ENCODE assay signal across 36 cellular contexts in genomic region chr6:137645850-137646249, GRCh38.
"Had no signal": no experiment of that assay in that cellular context is flagged by ENCODE, and none has a peak within 500 bp of the region (broad histone marks: within the 10 kb centered on the region; RNA-seq: fewer than 3 reads in every experiment).

No MANE protein-coding gene starts in this region.

- H3K27me3 ChIP-seq: ascending aorta, cardiac muscle cell had no signal

- H3K4me3 Mint-ChIP-seq: activated CD4-positive, alpha-beta memory T cell treated with anti-CD3 and anti-CD28 coated beads, Interleukin-2, amount 10 ng/mL, durations not matched to agents 7 days and 5 days; activated CD4-positive, alpha-beta T cell treated with anti-CD3 and anti-CD28 coated beads for 36 hours; activated CD4-positive, alpha-beta T cell treated with anti-CD3 and anti-CD28 coated beads, Interleukin-2, amount 10 ng/mL, durations not matched to agents 7 days and 5 days; activated CD8-positive, alpha-beta memory T cell treated with anti-CD3 and anti-CD28 coated beads, Interleukin-2, amount 10 ng/mL, durations not matched to agents 7 days and 5 days; activated CD8-positive, alpha-beta T cell treated with anti-CD3 and anti-CD28 coated beads, Interleukin-2, amount 10 ng/mL, durations not matched to agents 7 days and 5 days; activated naive CD4-positive, alpha-beta T cell treated with anti-CD3 and anti-CD28 coated beads, Interleukin-2, amount 10 ng/mL, durations not matched to agents 7 days and 5 days; activated naive CD4-positive, alpha-beta T cell treated with anti-CD3 and anti-CD28 coated beads, Interleukin-2, amount 50 U/mL, for 24 hours; activated naive CD8-positive, alpha-beta T cell; activated naive CD8-positive, alpha-beta T cell treated with anti-CD3 and anti-CD28 coated beads, Interleukin-2, amount 10 ng/mL, durations not matched to agents 7 days and 5 days; activated naive CD8-positive, alpha-beta T cell treated with anti-CD3 and anti-CD28 coated beads, Interleukin-2, amount 50 U/mL, for 24 hours; activated T-cell treated with anti-CD3 and anti-CD28 coated beads, Interleukin-2, amount 50 U/mL, for 24 hours; brain; central memory CD8-positive, alpha-beta T cell; T-helper 1 cell treated with Interleukin-12 subunit alpha and Interleukin-12 subunit beta and Interleukin-4 antibody, amounts not matched to agents 30 μg/mL and 1 μg/mL, for 36 hours; T-helper 2 cell treated with Interferon-gamma antibody and Interleukin-4, amounts not matched to agents 5 μg/mL and 100 μg/mL, for 36 hours had no signal

- DNase-seq: activated CD4-positive, alpha-beta memory T cell treated with anti-CD3 and anti-CD28 coated beads, Interleukin-2, amount 10 ng/mL, durations not matched to agents 7 days and 5 days; activated CD4-positive, alpha-beta T cell treated with anti-CD3 and anti-CD28 coated beads for 1 hour; activated CD4-positive, alpha-beta T cell treated with anti-CD3 and anti-CD28 coated beads for 36 hours; activated CD4-positive, alpha-beta T cell treated with anti-CD3 and anti-CD28 coated beads for 48 hours; activated CD4-positive, alpha-beta T cell treated with anti-CD3 and anti-CD28 coated beads, Interleukin-2, amount 10 ng/mL, durations not matched to agents 7 days and 5 days; activated CD4-positive, alpha-beta T cell treated with anti-CD3 and anti-CD28 coated beads, Interleukin-2, amount 50 U/mL, for 48 hours; activated CD4-positive, CD25-positive, alpha-beta regulatory T cell; activated CD8-positive, alpha-beta memory T cell treated with anti-CD3 and anti-CD28 coated beads for 24 hours; activated CD8-positive, alpha-beta memory T cell treated with anti-CD3 and anti-CD28 coated beads, Interleukin-2, amount 10 ng/mL, durations not matched to agents 7 days and 5 days; activated CD8-positive, alpha-beta memory T cell treated with anti-CD3 and anti-CD28 coated beads, Interleukin-2, amount 50 U/mL, for 48 hours; activated CD8-positive, alpha-beta T cell treated with anti-CD3 and anti-CD28 coated beads, Interleukin-2, amount 10 ng/mL, durations not matched to agents 7 days and 5 days; activated effector memory CD4-positive, alpha-beta T cell treated with Interleukin-2 at 50 U/mL for 16 hours; activated gamma-delta T cell; activated naive CD4-positive, alpha-beta T cell treated with anti-CD3 and anti-CD28 coated beads, Interleukin-2, amount 10 ng/mL, durations not matched to agents 7 days and 5 days; activated naive CD4-positive, alpha-beta T cell treated with Interleukin-2 at 50 U/mL for 16 hours; activated naive CD8-positive, alpha-beta T cell treated with anti-CD3 and anti-CD28 coated beads, Interleukin-2, amount 10 ng/mL, durations not matched to agents 7 days and 5 days; activated naive CD8-positive, alpha-beta T cell treated with anti-CD3 and anti-CD28 coated beads, Interleukin-2, amount 50 U/mL, for 24 hours; activated T-cell treated with anti-CD3 and anti-CD28 coated beads, Interleukin-2, amount 50 U/mL, for 24 hours; activated T-cell treated with anti-CD3 and anti-CD28 coated beads, Interleukin-2, amount 50 U/mL, for 48 hours; amygdala; anterior cingulate cortex; caudate nucleus; cerebellar nuclear complex; T-helper 1 cell; T-helper 2 cell; T-helper 9 cell had no signal

- H3K27ac ChIP-seq: ascending aorta, cardiac muscle cell had no signal

- ATAC-seq: activated CD4-positive, alpha-beta T cell treated with anti-CD3 and anti-CD28 coated beads for 36 hours; activated CD4-positive, CD25-positive, alpha-beta regulatory T cell treated with anti-CD3 and anti-CD28 coated beads, Interleukin-2, amount 50 U/mL, for 24 hours; activated CD8-positive, alpha-beta memory T cell treated with anti-CD3 and anti-CD28 coated beads, Interleukin-2, amount 10 ng/mL, durations not matched to agents 7 days and 5 days; activated CD8-positive, alpha-beta T cell treated with anti-CD3 and anti-CD28 coated beads, Interleukin-2, amount 10 ng/mL, durations not matched to agents 7 days and 5 days; activated naive CD8-positive, alpha-beta T cell treated with anti-CD3 and anti-CD28 coated beads, Interleukin-2, amount 50 U/mL, for 24 hours had no signal

- H3K4me3 ChIP-seq: ascending aorta, cardiac muscle cell had no signal

- H3K27ac Mint-ChIP-seq: activated CD4-positive, alpha-beta memory T cell treated with anti-CD3 and anti-CD28 coated beads, Interleukin-2, amount 10 ng/mL, durations not matched to agents 7 days and 5 days; activated CD4-positive, alpha-beta T cell treated with anti-CD3 and anti-CD28 coated beads for 36 hours; activated CD4-positive, alpha-beta T cell treated with anti-CD3 and anti-CD28 coated beads, Interleukin-2, amount 10 ng/mL, durations not matched to agents 7 days and 5 days; activated CD8-positive, alpha-beta memory T cell treated with anti-CD3 and anti-CD28 coated beads, Interleukin-2, amount 10 ng/mL, durations not matched to agents 7 days and 5 days; activated CD8-positive, alpha-beta T cell treated with anti-CD3 and anti-CD28 coated beads, Interleukin-2, amount 10 ng/mL, durations not matched to agents 7 days and 5 days; activated naive CD4-positive, alpha-beta T cell treated with anti-CD3 and anti-CD28 coated beads, Interleukin-2, amount 50 U/mL, for 24 hours; activated naive CD8-positive, alpha-beta T cell; activated naive CD8-positive, alpha-beta T cell treated with anti-CD3 and anti-CD28 coated beads, Interleukin-2, amount 10 ng/mL, durations not matched to agents 7 days and 5 days; activated naive CD8-positive, alpha-beta T cell treated with anti-CD3 and anti-CD28 coated beads, Interleukin-2, amount 50 U/mL, for 24 hours; activated T-cell treated with anti-CD3 and anti-CD28 coated beads, Interleukin-2, amount 50 U/mL, for 24 hours; activated T-helper 2 cell treated with anti-CD3 and anti-CD28 coated beads, Interferon-gamma antibody, Interleukin-2, Interleukin-4, amounts not matched to agents 10 μg/mL and 5 μg/mL and 100 μg/mL, durations not matched to agents 14 hours and 24 hours and 36 hours; brain; T-helper 1 cell treated with Interleukin-12 subunit alpha and Interleukin-12 subunit beta and Interleukin-4 antibody, amounts not matched to agents 30 μg/mL and 1 μg/mL, for 36 hours; T-helper 2 cell treated with Interferon-gamma antibody and Interleukin-4, amounts not matched to agents 5 μg/mL and 100 μg/mL, for 36 hours had no signal

- H3K36me3 ChIP-seq: ascending aorta, cardiac muscle cell had no signal

- H3K36me3 Mint-ChIP-seq: activated naive CD4-positive, alpha-beta T cell treated with anti-CD3 and anti-CD28 coated beads, Interleukin-2, amount 10 ng/mL, durations not matched to agents 7 days and 5 days; activated naive CD4-positive, alpha-beta T cell treated with anti-CD3 and anti-CD28 coated beads, Interleukin-2, amount 50 U/mL, for 24 hours; activated naive CD8-positive, alpha-beta T cell; activated naive CD8-positive, alpha-beta T cell treated with anti-CD3 and anti-CD28 coated beads, Interleukin-2, amount 10 ng/mL, durations not matched to agents 7 days and 5 days; brain had no signal

- H3K9me3 ChIP-seq: ascending aorta had no signal

- H3K4me1 Mint-ChIP-seq: activated CD4-positive, alpha-beta T cell treated with anti-CD3 and anti-CD28 coated beads, Interleukin-2, amount 10 ng/mL, durations not matched to agents 7 days and 5 days; activated naive CD4-positive, alpha-beta T cell treated with anti-CD3 and anti-CD28 coated beads, Interleukin-2, amount 10 ng/mL, durations not matched to agents 7 days and 5 days; activated naive CD4-positive, alpha-beta T cell treated with anti-CD3 and anti-CD28 coated beads, Interleukin-2, amount 50 U/mL, for 24 hours; activated naive CD8-positive, alpha-beta T cell treated with anti-CD3 and anti-CD28 coated beads, Interleukin-2, amount 10 ng/mL, durations not matched to agents 7 days and 5 days; brain; central memory CD8-positive, alpha-beta T cell had no signal

- H3K4me1 ChIP-seq: ascending aorta had no signal

- H3K9me3 Mint-ChIP-seq: activated CD4-positive, alpha-beta memory T cell treated with anti-CD3 and anti-CD28 coated beads, Interleukin-2, amount 10 ng/mL, durations not matched to agents 7 days and 5 days; activated naive CD4-positive, alpha-beta T cell treated with anti-CD3 and anti-CD28 coated beads, Interleukin-2, amount 10 ng/mL, durations not matched to agents 7 days and 5 days; activated naive CD4-positive, alpha-beta T cell treated with anti-CD3 and anti-CD28 coated beads, Interleukin-2, amount 50 U/mL, for 24 hours; activated naive CD8-positive, alpha-beta T cell treated with anti-CD3 and anti-CD28 coated beads, Interleukin-2, amount 10 ng/mL, durations not matched to agents 7 days and 5 days; activated naive CD8-positive, alpha-beta T cell treated with anti-CD3 and anti-CD28 coated beads, Interleukin-2, amount 50 U/mL, for 24 hours; activated T-cell treated with anti-CD3 and anti-CD28 coated beads, Interleukin-2, amount 50 U/mL, for 24 hours; activated T-helper 2 cell treated with anti-CD3 and anti-CD28 coated beads, Interferon-gamma antibody, Interleukin-2, Interleukin-4, amounts not matched to agents 10 μg/mL and 5 μg/mL and 100 μg/mL, durations not matched to agents 14 hours and 24 hours and 36 hours; central memory CD8-positive, alpha-beta T cell; T-helper 1 cell treated with Interleukin-12 subunit alpha and Interleukin-12 subunit beta and Interleukin-4 antibody, amounts not matched to agents 30 μg/mL and 1 μg/mL, for 36 hours; T-helper 2 cell treated with Interferon-gamma antibody and Interleukin-4, amounts not matched to agents 5 μg/mL and 100 μg/mL, for 36 hours had no signal
